Comparison of ENCODE assay signal across 18 cellular contexts in the genomic region with DNA sequence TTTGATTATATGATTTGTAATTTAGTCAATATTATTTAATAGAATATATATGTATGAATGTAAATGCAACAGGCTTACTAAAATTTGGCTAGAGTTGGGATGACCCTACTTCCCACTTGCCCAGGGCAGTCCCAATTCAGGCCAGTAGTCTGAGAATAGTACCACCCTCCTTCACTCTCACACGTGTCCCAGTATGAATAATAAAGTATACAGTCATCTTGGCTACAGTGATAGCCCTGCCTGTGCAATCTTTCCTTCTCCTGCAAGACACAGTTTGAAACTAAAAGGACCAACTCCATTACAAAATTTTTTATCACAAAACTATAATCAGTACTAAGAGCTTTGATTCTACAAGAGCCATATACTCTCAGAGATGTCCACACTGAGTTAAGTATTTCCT.
"Had no signal": no experiment of that assay in that cellular context is flagged by ENCODE, and none has a peak within 500 bp of the region (broad histone marks: within the 10 kb centered on the region; RNA-seq: fewer than 3 reads in every experiment).

No MANE protein-coding gene starts in this region.

- H3K27ac Mint-ChIP-seq: endodermal cell; stimulated activated memory B cell treated with anti-CD40 and anti-IgM and Interleukin-4, amounts not matched to agents 10 μg/mL and 1 μg/mL and 100 μg/mL, for 72 hours; stimulated activated naive CD8-positive, alpha-beta T cell treated with anti-CD3 and anti-CD28 coated beads, Interleukin-15, amount 100 ng/mL, for 72 hours had no signal

- H3K4me1 Mint-ChIP-seq: endodermal cell; stimulated activated memory B cell treated with anti-CD40 and anti-IgM and Interleukin-4, amounts not matched to agents 10 μg/mL and 1 μg/mL and 100 μg/mL, for 72 hours had no signal

- H3K27ac ChIP-seq: coronary artery, heart right ventricle, neutrophil, testis had no signal

- H3K4me2 ChIP-seq: smooth muscle cell had no signal

- DNase-seq: effector CD4-positive, alpha-beta T cell; endodermal cell; erythroblast; heart right ventricle; hypothalamus; kidney glomerular epithelial cell; naive thymus-derived CD8-positive, alpha-beta T cell; posterior cingulate gyrus; right cardiac atrium; stimulated activated CD4-positive, alpha-beta T cell treated with anti-CD3 and anti-CD28 coated beads, Interleukin-4, amount 100 ng/mL, for 1 hour; stimulated activated CD8-positive, alpha-beta memory T cell treated with anti-CD3 and anti-CD28 coated beads, Interleukin-4, amount 100 ng/mL, for 48 hours; stimulated activated naive CD8-positive, alpha-beta T cell treated with anti-CD3 and anti-CD28 coated beads, Interleukin-15, amount 100 ng/mL, for 72 hours; testis; trophoblast cell had no signal

- ATAC-seq: naive thymus-derived CD8-positive, alpha-beta T cell; stimulated activated memory B cell treated with anti-CD40 and anti-IgM and Interleukin-4, amounts not matched to agents 10 μg/mL and 1 μg/mL and 100 μg/mL, for 72 hours; stimulated activated naive CD8-positive, alpha-beta T cell treated with anti-CD3 and anti-CD28 coated beads, Interleukin-15, amount 100 ng/mL, for 72 hours had no signal

- H3K27me3 Mint-ChIP-seq: naive thymus-derived CD8-positive, alpha-beta T cell; stimulated activated memory B cell treated with anti-CD40 and anti-IgM and Interleukin-4, amounts not matched to agents 10 μg/mL and 1 μg/mL and 100 μg/mL, for 72 hours; stimulated activated naive CD8-positive, alpha-beta T cell treated with anti-CD3 and anti-CD28 coated beads, Interleukin-15, amount 100 ng/mL, for 72 hours had no signal

- H3K9me3 ChIP-seq: heart right ventricle, neutrophil, testis had no signal

- H3K4me3 Mint-ChIP-seq: endodermal cell; naive thymus-derived CD8-positive, alpha-beta T cell; stimulated activated memory B cell treated with anti-CD40 and anti-IgM and Interleukin-4, amounts not matched to agents 10 μg/mL and 1 μg/mL and 100 μg/mL, for 72 hours; stimulated activated naive CD8-positive, alpha-beta T cell treated with anti-CD3 and anti-CD28 coated beads, Interleukin-15, amount 100 ng/mL, for 72 hours had no signal

- H3K9me3 Mint-ChIP-seq: endodermal cell; naive thymus-derived CD8-positive, alpha-beta T cell; stimulated activated memory B cell treated with anti-CD40 and anti-IgM and Interleukin-4, amounts not matched to agents 10 μg/mL and 1 μg/mL and 100 μg/mL, for 72 hours; stimulated activated naive CD8-positive, alpha-beta T cell treated with anti-CD3 and anti-CD28 coated beads, Interleukin-15, amount 100 ng/mL, for 72 hours had no signal

- H3K4me3 ChIP-seq: coronary artery, heart right ventricle, smooth muscle cell, testis had no signal

- H3K27me3 ChIP-seq: heart right ventricle, neutrophil, testis had no signal
